In the genomic region with DNA sequence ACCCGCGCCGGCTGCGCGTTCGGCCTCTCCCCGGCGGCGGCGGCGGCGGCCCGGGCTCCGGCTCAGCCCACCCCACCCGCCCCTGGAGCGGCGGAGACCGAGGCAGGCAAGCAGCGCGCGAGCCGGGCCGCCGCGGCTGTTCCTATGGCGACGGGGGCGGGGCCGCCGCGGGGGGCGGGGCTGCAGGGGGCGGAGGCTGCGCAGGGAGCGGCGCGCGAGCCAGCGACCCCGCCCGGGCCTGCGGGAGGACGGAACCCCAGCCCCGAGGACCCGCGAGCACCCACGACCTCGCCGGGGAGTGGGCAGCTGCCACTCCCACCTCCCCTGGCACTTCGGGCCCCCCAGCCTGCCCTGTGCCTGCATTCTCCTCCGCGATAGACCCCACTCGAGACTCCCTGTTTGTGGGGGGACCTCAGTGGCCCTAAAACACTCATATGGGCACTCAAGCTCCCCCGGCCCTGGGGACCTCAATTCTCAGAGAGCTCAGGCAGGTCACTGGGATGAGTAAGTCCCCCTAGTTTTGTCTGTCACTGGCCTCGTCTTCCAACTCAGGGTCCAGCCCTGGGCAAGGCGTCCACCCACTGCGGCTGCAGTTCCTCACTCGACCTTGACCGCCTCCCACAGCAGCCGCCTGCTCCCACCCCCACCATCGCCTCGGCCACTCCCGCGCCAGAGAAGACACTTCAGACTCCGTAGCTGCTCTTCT, we compare ENCODE assay signal across 1 cellular context.
TF ChIP-seq lines count a peak whose summit lies in the region.

A gene (minus strand): TSS at position 115 of the 706 bp plus-strand sequence. CDS start 597 bp downstream, outside the sequence.

TF ChIP-seq in K562, 482 proteins besides CTCF, POLR2A, EP300 and RAD21 (continued from another document and continues in another):
- TF ChIP-seq, protein P1, sequence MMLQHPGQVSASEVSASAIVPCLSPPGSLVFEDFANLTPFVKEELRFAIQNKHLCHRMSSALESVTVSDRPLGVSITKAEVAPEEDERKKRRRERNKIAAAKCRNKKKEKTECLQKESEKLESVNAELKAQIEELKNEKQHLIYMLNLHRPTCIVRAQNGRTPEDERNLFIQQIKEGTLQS (IDR thresholded peaks at IDR 0.05): no peak
- TF ChIP-seq, protein P1 (CRISPR knock-in tag; conservative IDR thresholded peaks at IDR 0.05): no peak
- TF ChIP-seq FUS (optimal IDR thresholded peaks at IDR 0.05; ENCODE audit: low read depth, low read length) (no peak), KLF1 (tag; IDR thresholded peaks at IDR 0.05) (no peak), ZNF444 (CRISPR knock-in tag; IDR thresholded peaks at IDR 0.05) (no peak), RFX5 (IDR thresholded peaks at IDR 0.05; ENCODE audit: low read depth, low read length) (no peak), ZNF184 (CRISPR knock-in tag; IDR thresholded peaks at IDR 0.05) (no peak), CBX1 (IDR thresholded peaks at IDR 0.05; ENCODE audit: low read depth) (no peak), TRIM24 (IDR thresholded peaks at IDR 0.05) (no peak), ZFP30 (CRISPR knock-in tag; IDR thresholded peaks at IDR 0.05; ENCODE audit: borderline replicate concordance) (no peak), STAT5B (CRISPR knock-in tag; IDR thresholded peaks at IDR 0.05) (no peak), ZKSCAN1 (IDR thresholded peaks at IDR 0.05; ENCODE audit: low read depth, low read length) (no peak), RBBP5 (IDR thresholded peaks at IDR 0.05; ENCODE audit: borderline replicate concordance, insufficient read depth, low read length, poor library complexity, severe bottlenecking) (no peak), HCFC1 (IDR thresholded peaks at IDR 0.05; ENCODE audit: low read depth, low read length) (no peak), ZFX (CRISPR knock-in tag; IDR thresholded peaks at IDR 0.05) (peak; percentile 28), PTRF (tag; IDR thresholded peaks at IDR 0.05) (no peak), KLF13 (tag; IDR thresholded peaks at IDR 0.05; ENCODE audit: borderline replicate concordance, low read depth) (no peak), HNRNPL (IDR thresholded peaks at IDR 0.05; ENCODE audit: low read depth, low read length) (no peak), BRF1 (IDR thresholded peaks at IDR 0.05; ENCODE audit: borderline replicate concordance, extremely low read depth, insufficient read length) (no peak), RFX1 (IDR thresholded peaks at IDR 0.05) (no peak), TCF3 (CRISPR knock-in tag; IDR thresholded peaks at IDR 0.05) (no peak), ZNF174 (CRISPR knock-in tag; IDR thresholded peaks at IDR 0.05) (no peak), GABPA (tag; conservative IDR thresholded peaks at IDR 0.05; ENCODE audit: low read depth) (no peak), SIX5 (IDR thresholded peaks at IDR 0.05; ENCODE audit: borderline replicate concordance in 1 of 2, insufficient read depth in 1 of 2, low read depth in 1 of 2, low read length in 2 of 2) (no peak), PHF20 (IDR thresholded peaks at IDR 0.05; ENCODE audit: partially characterized antibody) (no peak), GTF2A2 (tag; IDR thresholded peaks at IDR 0.05) (no peak), RUNX1 (IDR thresholded peaks at IDR 0.05; ENCODE audit: low read depth) (no peak), HNRNPH1 (optimal IDR thresholded peaks at IDR 0.05; ENCODE audit: low read depth, low read length) (no peak), ZNF589 (CRISPR knock-in tag; IDR thresholded peaks at IDR 0.05; ENCODE audit: low read depth) (no peak), CBX2 (IDR thresholded peaks at IDR 0.05; ENCODE audit: insufficient read depth, low read length, poor library complexity, severe bottlenecking) (no peak), ZNF239 (CRISPR knock-in tag; IDR thresholded peaks at IDR 0.05) (no peak), TBP (optimal IDR thresholded peaks at IDR 0.05; ENCODE audit: low read depth, low read length) (no peak), ZNF561 (CRISPR knock-in tag; conservative IDR thresholded peaks at IDR 0.05) (peak; percentile 55; the same call in 1 of the 2 replicates), CREM (IDR thresholded peaks at IDR 0.05; ENCODE audit: low read depth) (no peak), TAF9B (IDR thresholded peaks at IDR 0.05; ENCODE audit: partially characterized antibody) (no peak), MCM7 (IDR thresholded peaks at IDR 0.05) (no peak), U2AF1 (optimal IDR thresholded peaks at IDR 0.05; ENCODE audit: low read depth, low read length) (no peak), HMG20A (CRISPR knock-in tag; conservative IDR thresholded peaks at IDR 0.05) (no peak), MXI1 (IDR thresholded peaks at IDR 0.05; ENCODE audit: low read depth, low read length) (no peak), NFE2L1 (tag; IDR thresholded peaks at IDR 0.05; ENCODE audit: borderline replicate concordance, low read depth) (no peak), BRCA1 (IDR thresholded peaks at IDR 0.05) (no peak), BRCA1 (CRISPR knock-in tag; IDR thresholded peaks at IDR 0.05) (no peak), SIN3B (IDR thresholded peaks at IDR 0.05; ENCODE audit: low read depth) (no peak), BRD4 (IDR thresholded peaks at IDR 0.05) (no peak)
- TF ChIP-seq, protein P2, sequence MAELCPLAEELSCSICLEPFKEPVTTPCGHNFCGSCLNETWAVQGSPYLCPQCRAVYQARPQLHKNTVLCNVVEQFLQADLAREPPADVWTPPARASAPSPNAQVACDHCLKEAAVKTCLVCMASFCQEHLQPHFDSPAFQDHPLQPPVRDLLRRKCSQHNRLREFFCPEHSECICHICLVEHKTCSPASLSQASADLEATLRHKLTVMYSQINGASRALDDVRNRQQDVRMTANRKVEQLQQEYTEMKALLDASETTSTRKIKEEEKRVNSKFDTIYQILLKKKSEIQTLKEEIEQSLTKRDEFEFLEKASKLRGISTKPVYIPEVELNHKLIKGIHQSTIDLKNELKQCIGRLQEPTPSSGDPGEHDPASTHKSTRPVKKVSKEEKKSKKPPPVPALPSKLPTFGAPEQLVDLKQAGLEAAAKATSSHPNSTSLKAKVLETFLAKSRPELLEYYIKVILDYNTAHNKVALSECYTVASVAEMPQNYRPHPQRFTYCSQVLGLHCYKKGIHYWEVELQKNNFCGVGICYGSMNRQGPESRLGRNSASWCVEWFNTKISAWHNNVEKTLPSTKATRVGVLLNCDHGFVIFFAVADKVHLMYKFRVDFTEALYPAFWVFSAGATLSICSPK (IDR thresholded peaks at IDR 0.05; ENCODE audit: borderline replicate concordance): no peak
- TF ChIP-seq, protein P3, sequence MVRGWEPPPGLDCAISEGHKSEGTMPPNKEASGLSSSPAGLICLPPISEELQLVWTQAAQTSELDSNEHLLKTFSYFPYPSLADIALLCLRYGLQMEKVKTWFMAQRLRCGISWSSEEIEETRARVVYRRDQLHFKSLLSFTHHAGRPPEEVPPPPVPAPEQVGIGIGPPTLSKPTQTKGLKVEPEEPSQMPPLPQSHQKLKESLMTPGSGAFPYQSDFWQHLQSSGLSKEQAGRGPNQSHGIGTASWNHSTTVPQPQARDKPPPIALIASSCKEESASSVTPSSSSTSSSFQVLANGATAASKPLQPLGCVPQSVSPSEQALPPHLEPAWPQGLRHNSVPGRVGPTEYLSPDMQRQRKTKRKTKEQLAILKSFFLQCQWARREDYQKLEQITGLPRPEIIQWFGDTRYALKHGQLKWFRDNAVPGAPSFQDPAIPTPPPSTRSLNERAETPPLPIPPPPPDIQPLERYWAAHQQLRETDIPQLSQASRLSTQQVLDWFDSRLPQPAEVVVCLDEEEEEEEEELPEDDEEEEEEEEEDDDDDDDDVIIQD (CRISPR knock-in tag; IDR thresholded peaks at IDR 0.05): no peak
- TF ChIP-seq, protein P4, sequence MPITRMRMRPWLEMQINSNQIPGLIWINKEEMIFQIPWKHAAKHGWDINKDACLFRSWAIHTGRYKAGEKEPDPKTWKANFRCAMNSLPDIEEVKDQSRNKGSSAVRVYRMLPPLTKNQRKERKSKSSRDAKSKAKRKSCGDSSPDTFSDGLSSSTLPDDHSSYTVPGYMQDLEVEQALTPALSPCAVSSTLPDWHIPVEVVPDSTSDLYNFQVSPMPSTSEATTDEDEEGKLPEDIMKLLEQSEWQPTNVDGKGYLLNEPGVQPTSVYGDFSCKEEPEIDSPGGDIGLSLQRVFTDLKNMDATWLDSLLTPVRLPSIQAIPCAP (CRISPR knock-in tag; IDR thresholded peaks at IDR 0.05; ENCODE audit: borderline replicate concordance): no peak
- TF ChIP-seq, protein P5, sequence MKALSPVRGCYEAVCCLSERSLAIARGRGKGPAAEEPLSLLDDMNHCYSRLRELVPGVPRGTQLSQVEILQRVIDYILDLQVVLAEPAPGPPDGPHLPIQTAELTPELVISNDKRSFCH (CRISPR knock-in tag; IDR thresholded peaks at IDR 0.05): no peak
- TF ChIP-seq, protein P5 (tag; IDR thresholded peaks at IDR 0.05): no peak
- TF ChIP-seq, protein P6, sequence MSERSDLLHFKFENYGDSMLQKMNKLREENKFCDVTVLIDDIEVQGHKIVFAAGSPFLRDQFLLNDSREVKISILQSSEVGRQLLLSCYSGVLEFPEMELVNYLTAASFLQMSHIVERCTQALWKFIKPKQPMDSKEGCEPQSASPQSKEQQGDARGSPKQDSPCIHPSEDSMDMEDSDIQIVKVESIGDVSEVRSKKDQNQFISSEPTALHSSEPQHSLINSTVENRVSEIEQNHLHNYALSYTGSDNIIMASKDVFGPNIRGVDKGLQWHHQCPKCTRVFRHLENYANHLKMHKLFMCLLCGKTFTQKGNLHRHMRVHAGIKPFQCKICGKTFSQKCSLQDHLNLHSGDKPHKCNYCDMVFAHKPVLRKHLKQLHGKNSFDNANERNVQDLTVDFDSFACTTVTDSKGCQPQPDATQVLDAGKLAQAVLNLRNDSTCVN (CRISPR knock-in tag; IDR thresholded peaks at IDR 0.05): 0 out of 2 replicates have a peak, but pooled peaks have one; percentile 57
- TF ChIP-seq, protein P7, sequence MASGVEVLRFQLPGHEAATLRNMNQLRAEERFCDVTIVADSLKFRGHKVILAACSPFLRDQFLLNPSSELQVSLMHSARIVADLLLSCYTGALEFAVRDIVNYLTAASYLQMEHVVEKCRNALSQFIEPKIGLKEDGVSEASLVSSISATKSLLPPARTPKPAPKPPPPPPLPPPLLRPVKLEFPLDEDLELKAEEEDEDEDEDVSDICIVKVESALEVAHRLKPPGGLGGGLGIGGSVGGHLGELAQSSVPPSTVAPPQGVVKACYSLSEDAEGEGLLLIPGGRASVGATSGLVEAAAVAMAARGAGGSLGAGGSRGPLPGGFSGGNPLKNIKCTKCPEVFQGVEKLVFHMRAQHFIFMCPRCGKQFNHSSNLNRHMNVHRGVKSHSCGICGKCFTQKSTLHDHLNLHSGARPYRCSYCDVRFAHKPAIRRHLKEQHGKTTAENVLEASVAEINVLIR (CRISPR knock-in tag; IDR thresholded peaks at IDR 0.05): no peak
- TF ChIP-seq, protein P8, sequence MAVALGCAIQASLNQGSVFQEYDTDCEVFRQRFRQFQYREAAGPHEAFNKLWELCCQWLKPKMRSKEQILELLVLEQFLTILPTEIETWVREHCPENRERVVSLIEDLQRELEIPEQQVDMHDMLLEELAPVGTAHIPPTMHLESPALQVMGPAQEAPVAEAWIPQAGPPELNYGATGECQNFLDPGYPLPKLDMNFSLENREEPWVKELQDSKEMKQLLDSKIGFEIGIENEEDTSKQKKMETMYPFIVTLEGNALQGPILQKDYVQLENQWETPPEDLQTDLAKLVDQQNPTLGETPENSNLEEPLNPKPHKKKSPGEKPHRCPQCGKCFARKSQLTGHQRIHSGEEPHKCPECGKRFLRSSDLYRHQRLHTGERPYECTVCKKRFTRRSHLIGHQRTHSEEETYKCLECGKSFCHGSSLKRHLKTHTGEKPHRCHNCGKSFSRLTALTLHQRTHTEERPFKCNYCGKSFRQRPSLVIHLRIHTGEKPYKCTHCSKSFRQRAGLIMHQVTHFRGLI (CRISPR knock-in tag; IDR thresholded peaks at IDR 0.05): no peak
- TF ChIP-seq, protein P9, sequence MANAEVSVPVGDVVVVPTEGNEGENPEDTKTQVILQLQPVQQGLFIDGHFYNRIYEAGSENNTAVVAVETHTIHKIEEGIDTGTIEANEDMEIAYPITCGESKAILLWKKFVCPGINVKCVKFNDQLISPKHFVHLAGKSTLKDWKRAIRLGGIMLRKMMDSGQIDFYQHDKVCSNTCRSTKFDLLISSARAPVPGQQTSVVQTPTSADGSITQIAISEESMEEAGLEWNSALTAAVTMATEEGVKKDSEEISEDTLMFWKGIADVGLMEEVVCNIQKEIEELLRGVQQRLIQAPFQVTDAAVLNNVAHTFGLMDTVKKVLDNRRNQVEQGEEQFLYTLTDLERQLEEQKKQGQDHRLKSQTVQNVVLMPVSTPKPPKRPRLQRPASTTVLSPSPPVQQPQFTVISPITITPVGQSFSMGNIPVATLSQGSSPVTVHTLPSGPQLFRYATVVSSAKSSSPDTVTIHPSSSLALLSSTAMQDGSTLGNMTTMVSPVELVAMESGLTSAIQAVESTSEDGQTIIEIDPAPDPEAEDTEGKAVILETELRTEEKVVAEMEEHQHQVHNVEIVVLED (CRISPR knock-in tag; IDR thresholded peaks at IDR 0.05): no peak
- TF ChIP-seq, protein P10, sequence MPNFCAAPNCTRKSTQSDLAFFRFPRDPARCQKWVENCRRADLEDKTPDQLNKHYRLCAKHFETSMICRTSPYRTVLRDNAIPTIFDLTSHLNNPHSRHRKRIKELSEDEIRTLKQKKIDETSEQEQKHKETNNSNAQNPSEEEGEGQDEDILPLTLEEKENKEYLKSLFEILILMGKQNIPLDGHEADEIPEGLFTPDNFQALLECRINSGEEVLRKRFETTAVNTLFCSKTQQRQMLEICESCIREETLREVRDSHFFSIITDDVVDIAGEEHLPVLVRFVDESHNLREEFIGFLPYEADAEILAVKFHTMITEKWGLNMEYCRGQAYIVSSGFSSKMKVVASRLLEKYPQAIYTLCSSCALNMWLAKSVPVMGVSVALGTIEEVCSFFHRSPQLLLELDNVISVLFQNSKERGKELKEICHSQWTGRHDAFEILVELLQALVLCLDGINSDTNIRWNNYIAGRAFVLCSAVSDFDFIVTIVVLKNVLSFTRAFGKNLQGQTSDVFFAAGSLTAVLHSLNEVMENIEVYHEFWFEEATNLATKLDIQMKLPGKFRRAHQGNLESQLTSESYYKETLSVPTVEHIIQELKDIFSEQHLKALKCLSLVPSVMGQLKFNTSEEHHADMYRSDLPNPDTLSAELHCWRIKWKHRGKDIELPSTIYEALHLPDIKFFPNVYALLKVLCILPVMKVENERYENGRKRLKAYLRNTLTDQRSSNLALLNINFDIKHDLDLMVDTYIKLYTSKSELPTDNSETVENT (CRISPR knock-in tag; IDR thresholded peaks at IDR 0.05): no peak
- TF ChIP-seq, protein P11, sequence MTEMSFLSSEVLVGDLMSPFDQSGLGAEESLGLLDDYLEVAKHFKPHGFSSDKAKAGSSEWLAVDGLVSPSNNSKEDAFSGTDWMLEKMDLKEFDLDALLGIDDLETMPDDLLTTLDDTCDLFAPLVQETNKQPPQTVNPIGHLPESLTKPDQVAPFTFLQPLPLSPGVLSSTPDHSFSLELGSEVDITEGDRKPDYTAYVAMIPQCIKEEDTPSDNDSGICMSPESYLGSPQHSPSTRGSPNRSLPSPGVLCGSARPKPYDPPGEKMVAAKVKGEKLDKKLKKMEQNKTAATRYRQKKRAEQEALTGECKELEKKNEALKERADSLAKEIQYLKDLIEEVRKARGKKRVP (CRISPR knock-in tag; IDR thresholded peaks at IDR 0.05): peak; percentile 47; the same call in 1 of the 2 replicates
